ENCODE assay signal across 1 cellular context in the genomic region with DNA sequence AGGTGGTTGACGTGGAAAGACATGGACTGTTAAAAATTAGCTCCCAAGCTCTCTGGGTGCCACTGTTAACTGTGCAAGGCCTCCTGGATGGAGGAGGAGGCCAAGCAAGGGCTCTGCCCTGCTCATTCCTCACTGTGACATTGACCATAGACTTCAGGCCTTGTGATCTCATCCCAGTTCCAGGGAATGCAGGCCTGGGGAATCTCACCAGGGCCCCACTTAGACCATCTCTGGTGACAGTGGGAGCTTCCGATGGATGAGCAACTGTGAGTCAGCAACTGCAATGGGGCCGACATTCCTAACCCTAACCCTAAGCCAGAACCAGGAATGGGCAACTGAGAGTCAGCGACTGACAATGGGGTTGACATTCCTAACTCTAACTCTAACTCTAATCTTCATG.
TF ChIP-seq lines count a peak whose summit lies in the region.

No MANE protein-coding gene starts in this region.

TF ChIP-seq in HepG2, 621 proteins besides CTCF, POLR2A, EP300 and RAD21 (continued from another document and continues in another):
- TF ChIP-seq, protein P1, sequence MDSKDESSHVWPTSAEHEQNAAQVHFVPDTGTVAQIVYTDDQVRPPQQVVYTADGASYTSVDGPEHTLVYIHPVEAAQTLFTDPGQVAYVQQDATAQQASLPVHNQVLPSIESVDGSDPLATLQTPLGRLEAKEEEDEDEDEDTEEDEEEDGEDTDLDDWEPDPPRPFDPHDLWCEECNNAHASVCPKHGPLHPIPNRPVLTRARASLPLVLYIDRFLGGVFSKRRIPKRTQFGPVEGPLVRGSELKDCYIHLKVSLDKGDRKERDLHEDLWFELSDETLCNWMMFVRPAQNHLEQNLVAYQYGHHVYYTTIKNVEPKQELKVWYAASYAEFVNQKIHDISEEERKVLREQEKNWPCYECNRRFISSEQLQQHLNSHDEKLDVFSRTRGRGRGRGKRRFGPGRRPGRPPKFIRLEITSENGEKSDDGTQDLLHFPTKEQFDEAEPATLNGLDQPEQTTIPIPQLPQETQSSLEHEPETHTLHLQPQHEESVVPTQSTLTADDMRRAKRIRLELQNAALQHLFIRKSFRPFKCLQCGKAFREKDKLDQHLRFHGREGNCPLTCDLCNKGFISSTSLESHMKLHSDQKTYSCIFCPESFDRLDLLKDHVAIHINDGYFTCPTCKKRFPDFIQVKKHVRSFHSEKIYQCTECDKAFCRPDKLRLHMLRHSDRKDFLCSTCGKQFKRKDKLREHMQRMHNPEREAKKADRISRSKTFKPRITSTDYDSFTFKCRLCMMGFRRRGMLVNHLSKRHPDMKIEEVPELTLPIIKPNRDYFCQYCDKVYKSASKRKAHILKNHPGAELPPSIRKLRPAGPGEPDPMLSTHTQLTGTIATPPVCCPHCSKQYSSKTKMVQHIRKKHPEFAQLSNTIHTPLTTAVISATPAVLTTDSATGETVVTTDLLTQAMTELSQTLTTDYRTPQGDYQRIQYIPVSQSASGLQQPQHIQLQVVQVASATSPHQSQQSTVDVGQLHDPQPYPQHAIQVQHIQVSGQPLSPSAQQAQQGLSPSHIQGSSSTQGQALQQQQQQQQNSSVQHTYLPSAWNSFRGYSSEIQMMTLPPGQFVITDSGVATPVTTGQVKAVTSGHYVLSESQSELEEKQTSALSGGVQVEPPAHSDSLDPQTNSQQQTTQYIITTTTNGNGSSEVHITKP (CRISPR knock-in tag; IDR thresholded peaks at IDR 0.05; ENCODE audit: low read depth) = 0 out of 2 replicates have a peak, but pooled peaks have one; percentile 6
- TF ChIP-seq, protein P2, sequence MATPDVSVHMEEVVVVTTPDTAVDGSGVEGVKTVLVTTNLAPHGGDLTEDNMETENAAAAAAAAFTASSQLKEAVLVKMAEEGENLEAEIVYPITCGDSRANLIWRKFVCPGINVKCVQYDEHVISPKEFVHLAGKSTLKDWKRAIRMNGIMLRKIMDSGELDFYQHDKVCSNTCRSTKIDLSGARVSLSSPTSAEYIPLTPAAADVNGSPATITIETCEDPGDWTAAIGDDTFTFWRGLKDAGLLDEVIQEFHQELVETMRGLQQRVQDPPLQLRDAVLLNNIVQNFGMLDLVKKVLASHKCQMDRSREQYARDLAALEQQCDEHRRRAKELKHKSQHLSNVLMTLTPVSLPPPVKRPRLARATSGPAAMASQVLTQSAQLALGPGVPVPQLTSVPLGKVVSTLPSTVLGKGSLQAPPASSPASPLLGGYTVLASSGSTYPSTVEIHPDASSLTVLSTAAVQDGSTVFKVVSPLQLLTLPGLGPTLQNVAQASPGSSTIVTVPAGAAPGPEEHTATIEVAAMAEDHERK (CRISPR knock-in tag; IDR thresholded peaks at IDR 0.05; ENCODE audit: low read depth) = no peak
- TF ChIP-seq TCF7L2 (IDR thresholded peaks at IDR 0.05; ENCODE audit: low read depth, low read length) = no peak
- TF ChIP-seq IRF2 (CRISPR knock-in tag; IDR thresholded peaks at IDR 0.05) = 0 out of 2 replicates have a peak, but pooled peaks have one; percentile 12
- TF ChIP-seq, protein P3, sequence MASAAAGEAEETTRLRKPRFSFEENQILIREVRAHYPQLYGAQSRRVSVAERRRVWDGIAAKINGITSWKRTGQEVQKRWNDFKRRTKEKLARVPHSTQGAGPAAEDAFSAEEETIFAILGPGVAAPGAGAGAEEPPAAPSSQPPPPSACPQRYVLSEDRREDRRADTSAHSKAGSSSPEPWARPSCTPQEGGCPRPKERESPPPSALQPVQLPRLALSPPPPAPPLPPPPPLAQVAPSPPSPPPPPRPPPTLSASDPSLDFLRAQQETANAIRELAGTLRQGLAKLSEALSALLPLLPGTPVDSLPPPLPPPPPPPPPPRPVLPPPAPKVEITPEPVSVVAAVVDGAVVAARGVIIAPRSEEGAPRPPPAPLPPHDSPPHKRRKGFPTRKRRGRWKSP (CRISPR knock-in tag; IDR thresholded peaks at IDR 0.05) = no peak
- no peak for TF ChIP-seq ZNF282 (IDR thresholded peaks at IDR 0.05; ENCODE audit: partially characterized antibody)
- TF ChIP-seq, protein P4, sequence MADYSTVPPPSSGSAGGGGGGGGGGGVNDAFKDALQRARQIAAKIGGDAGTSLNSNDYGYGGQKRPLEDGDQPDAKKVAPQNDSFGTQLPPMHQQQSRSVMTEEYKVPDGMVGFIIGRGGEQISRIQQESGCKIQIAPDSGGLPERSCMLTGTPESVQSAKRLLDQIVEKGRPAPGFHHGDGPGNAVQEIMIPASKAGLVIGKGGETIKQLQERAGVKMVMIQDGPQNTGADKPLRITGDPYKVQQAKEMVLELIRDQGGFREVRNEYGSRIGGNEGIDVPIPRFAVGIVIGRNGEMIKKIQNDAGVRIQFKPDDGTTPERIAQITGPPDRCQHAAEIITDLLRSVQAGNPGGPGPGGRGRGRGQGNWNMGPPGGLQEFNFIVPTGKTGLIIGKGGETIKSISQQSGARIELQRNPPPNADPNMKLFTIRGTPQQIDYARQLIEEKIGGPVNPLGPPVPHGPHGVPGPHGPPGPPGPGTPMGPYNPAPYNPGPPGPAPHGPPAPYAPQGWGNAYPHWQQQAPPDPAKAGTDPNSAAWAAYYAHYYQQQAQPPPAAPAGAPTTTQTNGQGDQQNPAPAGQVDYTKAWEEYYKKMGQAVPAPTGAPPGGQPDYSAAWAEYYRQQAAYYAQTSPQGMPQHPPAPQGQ (CRISPR knock-in tag; IDR thresholded peaks at IDR 0.05; ENCODE audit: borderline replicate concordance) = no peak
- TF ChIP-seq, protein P5, sequence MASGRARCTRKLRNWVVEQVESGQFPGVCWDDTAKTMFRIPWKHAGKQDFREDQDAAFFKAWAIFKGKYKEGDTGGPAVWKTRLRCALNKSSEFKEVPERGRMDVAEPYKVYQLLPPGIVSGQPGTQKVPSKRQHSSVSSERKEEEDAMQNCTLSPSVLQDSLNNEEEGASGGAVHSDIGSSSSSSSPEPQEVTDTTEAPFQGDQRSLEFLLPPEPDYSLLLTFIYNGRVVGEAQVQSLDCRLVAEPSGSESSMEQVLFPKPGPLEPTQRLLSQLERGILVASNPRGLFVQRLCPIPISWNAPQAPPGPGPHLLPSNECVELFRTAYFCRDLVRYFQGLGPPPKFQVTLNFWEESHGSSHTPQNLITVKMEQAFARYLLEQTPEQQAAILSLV (CRISPR knock-in tag; IDR thresholded peaks at IDR 0.05; ENCODE audit: borderline replicate concordance) = no peak
- TF ChIP-seq ZNF44 (CRISPR knock-in tag; IDR thresholded peaks at IDR 0.05) = no peak
- TF ChIP-seq, protein P6, sequence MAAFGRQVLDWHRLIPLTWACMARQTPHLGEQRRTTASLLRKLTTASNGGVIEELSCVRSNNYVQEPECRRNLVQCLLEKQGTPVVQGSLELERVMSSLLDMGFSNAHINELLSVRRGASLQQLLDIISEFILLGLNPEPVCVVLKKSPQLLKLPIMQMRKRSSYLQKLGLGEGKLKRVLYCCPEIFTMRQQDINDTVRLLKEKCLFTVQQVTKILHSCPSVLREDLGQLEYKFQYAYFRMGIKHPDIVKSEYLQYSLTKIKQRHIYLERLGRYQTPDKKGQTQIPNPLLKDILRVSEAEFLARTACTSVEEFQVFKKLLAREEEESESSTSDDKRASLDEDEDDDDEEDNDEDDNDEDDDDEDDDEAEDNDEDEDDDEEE (CRISPR knock-in tag; IDR thresholded peaks at IDR 0.05) = no peak
- no peak for TF ChIP-seq MIXL1 (CRISPR knock-in tag; IDR thresholded peaks at IDR 0.05)
- TF ChIP-seq, protein P7, sequence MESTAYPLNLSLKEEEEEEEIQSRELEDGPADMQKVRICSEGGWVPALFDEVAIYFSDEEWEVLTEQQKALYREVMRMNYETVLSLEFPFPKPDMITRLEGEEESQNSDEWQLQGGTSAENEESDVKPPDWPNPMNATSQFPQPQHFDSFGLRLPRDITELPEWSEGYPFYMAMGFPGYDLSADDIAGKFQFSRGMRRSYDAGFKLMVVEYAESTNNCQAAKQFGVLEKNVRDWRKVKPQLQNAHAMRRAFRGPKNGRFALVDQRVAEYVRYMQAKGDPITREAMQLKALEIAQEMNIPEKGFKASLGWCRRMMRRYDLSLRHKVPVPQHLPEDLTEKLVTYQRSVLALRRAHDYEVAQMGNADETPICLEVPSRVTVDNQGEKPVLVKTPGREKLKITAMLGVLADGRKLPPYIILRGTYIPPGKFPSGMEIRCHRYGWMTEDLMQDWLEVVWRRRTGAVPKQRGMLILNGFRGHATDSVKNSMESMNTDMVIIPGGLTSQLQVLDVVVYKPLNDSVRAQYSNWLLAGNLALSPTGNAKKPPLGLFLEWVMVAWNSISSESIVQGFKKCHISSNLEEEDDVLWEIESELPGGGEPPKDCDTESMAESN (CRISPR knock-in tag; conservative IDR thresholded peaks at IDR 0.05) = no peak
- no peak for TF ChIP-seq MATR3 (CRISPR knock-in tag; IDR thresholded peaks at IDR 0.05)
- TF ChIP-seq CENPX (CRISPR knock-in tag; IDR thresholded peaks at IDR 0.05) = no peak
- TF ChIP-seq, protein P8, sequence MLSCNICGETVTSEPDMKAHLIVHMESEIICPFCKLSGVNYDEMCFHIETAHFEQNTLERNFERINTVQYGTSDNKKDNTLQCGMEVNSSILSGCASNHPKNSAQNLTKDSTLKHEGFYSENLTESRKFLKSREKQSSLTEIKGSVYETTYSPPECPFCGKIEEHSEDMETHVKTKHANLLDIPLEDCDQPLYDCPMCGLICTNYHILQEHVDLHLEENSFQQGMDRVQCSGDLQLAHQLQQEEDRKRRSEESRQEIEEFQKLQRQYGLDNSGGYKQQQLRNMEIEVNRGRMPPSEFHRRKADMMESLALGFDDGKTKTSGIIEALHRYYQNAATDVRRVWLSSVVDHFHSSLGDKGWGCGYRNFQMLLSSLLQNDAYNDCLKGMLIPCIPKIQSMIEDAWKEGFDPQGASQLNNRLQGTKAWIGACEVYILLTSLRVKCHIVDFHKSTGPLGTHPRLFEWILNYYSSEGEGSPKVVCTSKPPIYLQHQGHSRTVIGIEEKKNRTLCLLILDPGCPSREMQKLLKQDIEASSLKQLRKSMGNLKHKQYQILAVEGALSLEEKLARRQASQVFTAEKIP (CRISPR knock-in tag; IDR thresholded peaks at IDR 0.05; ENCODE audit: borderline replicate concordance) = no peak
- no peak for TF ChIP-seq MAZ (IDR thresholded peaks at IDR 0.05; ENCODE audit: borderline replicate concordance, low read depth, low read length)
- TF ChIP-seq MAZ (CRISPR knock-in tag; IDR thresholded peaks at IDR 0.05; ENCODE audit: low read depth) = no peak
- TF ChIP-seq TEAD3 (CRISPR knock-in tag; optimal IDR thresholded peaks at IDR 0.05; ENCODE audit: borderline replicate concordance) = peak; percentile 68
- no peak for TF ChIP-seq CHCHD3 (CRISPR knock-in tag; IDR thresholded peaks at IDR 0.05)
- TF ChIP-seq ZNF549 (CRISPR knock-in tag; IDR thresholded peaks at IDR 0.05) = no peak
- TF ChIP-seq POGZ (CRISPR knock-in tag; IDR thresholded peaks at IDR 0.05) = no peak
- TF ChIP-seq ZNF253 (CRISPR knock-in tag; IDR thresholded peaks at IDR 0.05; ENCODE audit: borderline replicate concordance) = no peak
- TF ChIP-seq, protein P9, sequence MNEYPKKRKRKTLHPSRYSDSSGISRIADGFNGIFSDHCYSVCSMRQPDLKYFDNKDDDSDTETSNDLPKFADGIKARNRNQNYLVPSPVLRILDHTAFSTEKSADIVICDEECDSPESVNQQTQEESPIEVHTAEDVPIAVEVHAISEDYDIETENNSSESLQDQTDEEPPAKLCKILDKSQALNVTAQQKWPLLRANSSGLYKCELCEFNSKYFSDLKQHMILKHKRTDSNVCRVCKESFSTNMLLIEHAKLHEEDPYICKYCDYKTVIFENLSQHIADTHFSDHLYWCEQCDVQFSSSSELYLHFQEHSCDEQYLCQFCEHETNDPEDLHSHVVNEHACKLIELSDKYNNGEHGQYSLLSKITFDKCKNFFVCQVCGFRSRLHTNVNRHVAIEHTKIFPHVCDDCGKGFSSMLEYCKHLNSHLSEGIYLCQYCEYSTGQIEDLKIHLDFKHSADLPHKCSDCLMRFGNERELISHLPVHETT (CRISPR knock-in tag; conservative IDR thresholded peaks at IDR 0.05) = no peak
- no peak for TF ChIP-seq TMF1 (CRISPR knock-in tag; IDR thresholded peaks at IDR 0.05; ENCODE audit: low read depth)
- no peak for TF ChIP-seq ZNF572 (CRISPR knock-in tag; IDR thresholded peaks at IDR 0.05)
- no peak for TF ChIP-seq ZNF33A (CRISPR knock-in tag; IDR thresholded peaks at IDR 0.05; ENCODE audit: borderline replicate concordance)
- TF ChIP-seq ZNF570 (CRISPR knock-in tag; IDR thresholded peaks at IDR 0.05; ENCODE audit: borderline replicate concordance) = no peak
- TF ChIP-seq ZNF878 (CRISPR knock-in tag; IDR thresholded peaks at IDR 0.05) = 0 out of 2 replicates have a peak, but pooled peaks have one; percentile 47
- TF ChIP-seq, protein P10, sequence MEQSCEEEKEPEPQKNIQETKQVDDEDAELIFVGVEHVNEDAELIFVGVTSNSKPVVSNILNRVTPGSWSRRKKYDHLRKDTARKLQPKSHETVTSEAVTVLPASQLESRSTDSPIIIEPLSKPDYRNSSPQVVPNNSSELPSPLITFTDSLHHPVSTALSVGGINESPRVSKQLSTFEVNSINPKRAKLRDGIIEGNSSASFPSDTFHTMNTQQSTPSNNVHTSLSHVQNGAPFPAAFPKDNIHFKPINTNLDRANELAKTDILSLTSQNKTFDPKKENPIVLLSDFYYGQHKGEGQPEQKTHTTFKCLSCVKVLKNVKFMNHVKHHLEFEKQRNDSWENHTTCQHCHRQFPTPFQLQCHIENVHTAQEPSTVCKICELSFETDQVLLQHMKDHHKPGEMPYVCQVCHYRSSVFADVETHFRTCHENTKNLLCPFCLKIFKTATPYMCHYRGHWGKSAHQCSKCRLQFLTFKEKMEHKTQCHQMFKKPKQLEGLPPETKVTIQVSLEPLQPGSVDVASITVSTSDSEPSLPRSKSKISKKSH (CRISPR knock-in tag; IDR thresholded peaks at IDR 0.05; ENCODE audit: borderline replicate concordance) = no peak
- TF ChIP-seq, protein P11, sequence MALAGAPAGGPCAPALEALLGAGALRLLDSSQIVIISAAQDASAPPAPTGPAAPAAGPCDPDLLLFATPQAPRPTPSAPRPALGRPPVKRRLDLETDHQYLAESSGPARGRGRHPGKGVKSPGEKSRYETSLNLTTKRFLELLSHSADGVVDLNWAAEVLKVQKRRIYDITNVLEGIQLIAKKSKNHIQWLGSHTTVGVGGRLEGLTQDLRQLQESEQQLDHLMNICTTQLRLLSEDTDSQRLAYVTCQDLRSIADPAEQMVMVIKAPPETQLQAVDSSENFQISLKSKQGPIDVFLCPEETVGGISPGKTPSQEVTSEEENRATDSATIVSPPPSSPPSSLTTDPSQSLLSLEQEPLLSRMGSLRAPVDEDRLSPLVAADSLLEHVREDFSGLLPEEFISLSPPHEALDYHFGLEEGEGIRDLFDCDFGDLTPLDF (CRISPR knock-in tag; IDR thresholded peaks at IDR 0.05) = no peak
- no peak for TF ChIP-seq KLF15 (CRISPR knock-in tag; IDR thresholded peaks at IDR 0.05; ENCODE audit: borderline replicate concordance)
- TF ChIP-seq ZSCAN31 (CRISPR knock-in tag; IDR thresholded peaks at IDR 0.05; ENCODE audit: low read depth) = no peak
- no peak for TF ChIP-seq ZNF432 (CRISPR knock-in tag; IDR thresholded peaks at IDR 0.05; ENCODE audit: borderline replicate concordance)
- TF ChIP-seq CHD4 (IDR thresholded peaks at IDR 0.05; ENCODE audit: borderline replicate concordance, low read length) = no peak
- no peak for TF ChIP-seq PAF1 (CRISPR knock-in tag; IDR thresholded peaks at IDR 0.05)
- TF ChIP-seq, protein P12, sequence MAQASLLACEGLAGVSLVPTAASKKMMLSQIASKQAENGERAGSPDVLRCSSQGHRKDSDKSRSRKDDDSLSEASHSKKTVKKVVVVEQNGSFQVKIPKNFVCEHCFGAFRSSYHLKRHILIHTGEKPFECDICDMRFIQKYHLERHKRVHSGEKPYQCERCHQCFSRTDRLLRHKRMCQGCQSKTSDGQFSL (CRISPR knock-in tag; IDR thresholded peaks at IDR 0.05) = no peak
- TF ChIP-seq ZNF7 (CRISPR knock-in tag; IDR thresholded peaks at IDR 0.05) = no peak
- TF ChIP-seq ZNF672 (CRISPR knock-in tag; IDR thresholded peaks at IDR 0.05) = no peak
